ENCODE assay signal across 1 cellular context in the genomic region with DNA sequence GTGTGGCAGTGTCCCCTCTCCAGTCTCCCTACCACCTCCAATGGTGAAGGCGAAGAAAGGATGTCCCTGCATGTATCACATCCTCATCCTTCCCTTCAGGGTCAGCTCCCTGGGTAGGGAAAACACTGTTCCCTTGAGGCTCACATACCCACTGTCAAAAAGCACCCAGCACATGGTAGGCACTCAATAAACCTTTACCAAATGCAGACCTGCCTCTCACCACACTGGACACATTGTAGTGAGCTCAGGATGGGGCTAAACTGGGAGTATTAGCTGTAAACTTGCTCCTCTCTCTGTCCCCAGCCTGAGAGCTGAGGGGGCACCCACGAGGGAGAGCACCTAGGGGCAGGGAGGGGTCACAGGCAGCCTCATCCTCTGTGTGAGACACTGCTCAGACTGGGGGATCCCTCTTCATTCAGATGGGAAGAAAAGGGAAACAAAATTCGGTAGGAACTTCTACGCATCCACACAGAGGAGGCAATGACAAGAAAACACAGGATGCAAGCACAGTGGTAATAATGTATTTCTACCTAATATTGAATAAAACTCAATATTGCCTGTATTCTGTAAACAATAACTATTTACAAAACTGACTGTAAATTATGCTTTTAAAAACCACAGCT.
TF ChIP-seq lines count a peak whose summit lies in the region.

No MANE protein-coding gene starts in this region.

TF ChIP-seq in K562, 482 proteins besides CTCF, POLR2A, EP300 and RAD21 (continued from another document):
- TF ChIP-seq, protein P1, sequence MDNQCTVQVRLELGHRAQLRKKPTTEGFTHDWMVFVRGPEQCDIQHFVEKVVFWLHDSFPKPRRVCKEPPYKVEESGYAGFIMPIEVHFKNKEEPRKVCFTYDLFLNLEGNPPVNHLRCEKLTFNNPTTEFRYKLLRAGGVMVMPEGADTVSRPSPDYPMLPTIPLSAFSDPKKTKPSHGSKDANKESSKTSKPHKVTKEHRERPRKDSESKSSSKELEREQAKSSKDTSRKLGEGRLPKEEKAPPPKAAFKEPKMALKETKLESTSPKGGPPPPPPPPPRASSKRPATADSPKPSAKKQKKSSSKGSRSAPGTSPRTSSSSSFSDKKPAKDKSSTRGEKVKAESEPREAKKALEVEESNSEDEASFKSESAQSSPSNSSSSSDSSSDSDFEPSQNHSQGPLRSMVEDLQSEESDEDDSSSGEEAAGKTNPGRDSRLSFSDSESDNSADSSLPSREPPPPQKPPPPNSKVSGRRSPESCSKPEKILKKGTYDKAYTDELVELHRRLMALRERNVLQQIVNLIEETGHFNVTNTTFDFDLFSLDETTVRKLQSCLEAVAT (IDR thresholded peaks at IDR 0.05) = no peak
- TF ChIP-seq MYNN (IDR thresholded peaks at IDR 0.05) = no peak
- peak; percentile 50; the same call in 1 of the 2 replicates for TF ChIP-seq MYNN (CRISPR knock-in tag; IDR thresholded peaks at IDR 0.05)
- TF ChIP-seq ZNF124 (CRISPR knock-in tag; IDR thresholded peaks at IDR 0.05) = no peak
- TF ChIP-seq NFATC3 (IDR thresholded peaks at IDR 0.05) = no peak
- TF ChIP-seq, protein P2, sequence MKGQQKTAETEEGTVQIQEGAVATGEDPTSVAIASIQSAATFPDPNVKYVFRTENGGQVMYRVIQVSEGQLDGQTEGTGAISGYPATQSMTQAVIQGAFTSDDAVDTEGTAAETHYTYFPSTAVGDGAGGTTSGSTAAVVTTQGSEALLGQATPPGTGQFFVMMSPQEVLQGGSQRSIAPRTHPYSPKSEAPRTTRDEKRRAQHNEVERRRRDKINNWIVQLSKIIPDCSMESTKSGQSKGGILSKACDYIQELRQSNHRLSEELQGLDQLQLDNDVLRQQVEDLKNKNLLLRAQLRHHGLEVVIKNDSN (CRISPR knock-in tag; IDR thresholded peaks at IDR 0.05) = peak; percentile 14; the same call in 1 of the 2 replicates
- no peak for TF ChIP-seq SIN3A (IDR thresholded peaks at IDR 0.05; ENCODE audit: borderline replicate concordance in 2 of 2, control insufficient read depth in 1 of 2, low read depth in 2 of 2, low read length in 2 of 2)
- TF ChIP-seq, protein P3, sequence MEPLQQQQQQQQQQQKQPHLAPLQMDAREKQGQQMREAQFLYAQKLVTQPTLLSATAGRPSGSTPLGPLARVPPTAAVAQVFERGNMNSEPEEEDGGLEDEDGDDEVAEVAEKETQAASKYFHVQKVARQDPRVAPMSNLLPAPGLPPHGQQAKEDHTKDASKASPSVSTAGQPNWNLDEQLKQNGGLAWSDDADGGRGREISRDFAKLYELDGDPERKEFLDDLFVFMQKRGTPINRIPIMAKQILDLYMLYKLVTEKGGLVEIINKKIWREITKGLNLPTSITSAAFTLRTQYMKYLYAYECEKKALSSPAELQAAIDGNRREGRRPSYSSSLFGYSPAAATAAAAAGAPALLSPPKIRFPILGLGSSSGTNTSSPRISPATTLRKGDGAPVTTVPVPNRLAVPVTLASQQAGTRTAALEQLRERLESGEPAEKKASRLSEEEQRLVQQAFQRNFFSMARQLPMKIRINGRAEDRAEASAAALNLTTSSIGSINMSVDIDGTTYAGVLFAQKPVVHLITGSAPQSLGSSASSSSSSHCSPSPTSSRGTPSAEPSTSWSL (CRISPR knock-in tag; IDR thresholded peaks at IDR 0.05; ENCODE audit: borderline replicate concordance) = 0 out of 2 replicates have a peak, but pooled peaks have one; percentile 68
- no peak for TF ChIP-seq ZNF644 (tag; IDR thresholded peaks at IDR 0.05; ENCODE audit: low read depth)
- no peak for TF ChIP-seq CREM (IDR thresholded peaks at IDR 0.05; ENCODE audit: low read depth)
- TF ChIP-seq HIVEP1 (CRISPR knock-in tag; IDR thresholded peaks at IDR 0.05) = 0 out of 2 replicates have a peak, but pooled peaks have one; percentile 7
- TF ChIP-seq ZNF274 (IDR thresholded peaks at IDR 0.05; ENCODE audit: borderline replicate concordance, low read depth, low read length) = no peak
- TF ChIP-seq BHLHE40 (IDR thresholded peaks at IDR 0.05; ENCODE audit: low read length) = no peak
- TF ChIP-seq FOXJ3 (CRISPR knock-in tag; IDR thresholded peaks at IDR 0.05) = peak; percentile 4; the same call in 1 of the 2 replicates
- TF ChIP-seq, protein P4, sequence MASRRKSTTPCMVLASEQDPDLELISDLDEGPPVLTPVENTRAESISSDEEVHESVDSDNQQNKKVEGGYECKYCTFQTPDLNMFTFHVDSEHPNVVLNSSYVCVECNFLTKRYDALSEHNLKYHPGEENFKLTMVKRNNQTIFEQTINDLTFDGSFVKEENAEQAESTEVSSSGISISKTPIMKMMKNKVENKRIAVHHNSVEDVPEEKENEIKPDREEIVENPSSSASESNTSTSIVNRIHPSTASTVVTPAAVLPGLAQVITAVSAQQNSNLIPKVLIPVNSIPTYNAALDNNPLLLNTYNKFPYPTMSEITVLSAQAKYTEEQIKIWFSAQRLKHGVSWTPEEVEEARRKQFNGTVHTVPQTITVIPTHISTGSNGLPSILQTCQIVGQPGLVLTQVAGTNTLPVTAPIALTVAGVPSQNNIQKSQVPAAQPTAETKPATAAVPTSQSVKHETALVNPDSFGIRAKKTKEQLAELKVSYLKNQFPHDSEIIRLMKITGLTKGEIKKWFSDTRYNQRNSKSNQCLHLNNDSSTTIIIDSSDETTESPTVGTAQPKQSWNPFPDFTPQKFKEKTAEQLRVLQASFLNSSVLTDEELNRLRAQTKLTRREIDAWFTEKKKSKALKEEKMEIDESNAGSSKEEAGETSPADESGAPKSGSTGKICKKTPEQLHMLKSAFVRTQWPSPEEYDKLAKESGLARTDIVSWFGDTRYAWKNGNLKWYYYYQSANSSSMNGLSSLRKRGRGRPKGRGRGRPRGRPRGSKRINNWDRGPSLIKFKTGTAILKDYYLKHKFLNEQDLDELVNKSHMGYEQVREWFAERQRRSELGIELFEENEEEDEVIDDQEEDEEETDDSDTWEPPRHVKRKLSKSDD (conservative IDR thresholded peaks at IDR 0.05; ENCODE audit: low read length) = no peak
- TF ChIP-seq NR2F6 (CRISPR knock-in tag; IDR thresholded peaks at IDR 0.05) = 0 out of 2 replicates have a peak, but pooled peaks have one; percentile 52
- TF ChIP-seq MAFF (IDR thresholded peaks at IDR 0.05; ENCODE audit: low read length) = no peak
- peak; percentile 87; the same call in 1 of the 2 replicates for TF ChIP-seq IRF2 (CRISPR knock-in tag; IDR thresholded peaks at IDR 0.05)
- no peak for TF ChIP-seq ZNF224 (CRISPR knock-in tag; IDR thresholded peaks at IDR 0.05)
